ENCODE assay signal across 26 cellular contexts in genomic region chr7:102261451-102261850, GRCh38.
"Had no signal": no experiment of that assay in that cellular context is flagged by ENCODE, and none has a peak within 500 bp of the region (broad histone marks: within the 10 kb centered on the region; RNA-seq: fewer than 3 reads in every experiment).

No MANE protein-coding gene starts in this region.

- H3K27me3 ChIP-seq: ascending aorta, body of pancreas had no signal

- H3K27ac Mint-ChIP-seq: activated CD8-positive, alpha-beta memory T cell treated with anti-CD3 and anti-CD28 coated beads, Interleukin-2, amount 10 ng/mL, durations not matched to agents 7 days and 5 days; activated naive CD4-positive, alpha-beta T cell treated with anti-CD3 and anti-CD28 coated beads, Interleukin-2, amount 50 U/mL, for 72 hours; activated naive CD8-positive, alpha-beta T cell treated with anti-CD3 and anti-CD28 coated beads, Interleukin-2, amount 50 U/mL, for 24 hours; activated T-cell treated with anti-CD3 and anti-CD28 coated beads, Interleukin-2, amount 50 U/mL, for 24 hours; activated T-helper 1 cell treated with anti-CD3 and anti-CD28 coated beads, Interleukin-12 subunit alpha, Interleukin-12 subunit beta, Interleukin-2, Interleukin-4 antibody, amounts not matched to agents 30 ng/mL and 10 ng/mL and 1 ng/mL, durations not matched to agents 14 hours and 24 hours and 36 hours; T-helper 1 cell treated with Interleukin-12 subunit alpha and Interleukin-12 subunit beta and Interleukin-4 antibody, amounts not matched to agents 30 μg/mL and 1 μg/mL, for 36 hours; WTC11 had no signal

- H3K4me1 ChIP-seq: ascending aorta, body of pancreas had no signal

- DNase-seq: activated CD4-positive, alpha-beta T cell treated with anti-CD3 and anti-CD28 coated beads for 48 hours; activated CD4-positive, alpha-beta T cell treated with anti-CD3 and anti-CD28 coated beads, Interleukin-2, amount 50 U/mL, for 4 hours; activated CD4-positive, CD25-positive, alpha-beta regulatory T cell treated with anti-CD3 and anti-CD28 coated beads, Interleukin-2, amount 50 U/mL, for 72 hours; activated CD8-positive, alpha-beta memory T cell treated with anti-CD3 and anti-CD28 coated beads, Interleukin-2, amount 10 ng/mL, durations not matched to agents 7 days and 5 days; activated effector memory CD4-positive, alpha-beta T cell treated with Interleukin-2 at 50 U/mL for 16 hours; activated naive CD4-positive, alpha-beta T cell; activated naive CD8-positive, alpha-beta T cell treated with anti-CD3 and anti-CD28 coated beads, Interleukin-2, amount 50 U/mL, for 24 hours; activated T-cell treated with anti-CD3 and anti-CD28 coated beads, Interleukin-2, amount 50 U/mL, for 24 hours; amniotic stem cell; KG1; NCI-H1048; NCI-H1694 treated with DMSO at 0.1 percent for 48 hours; NCI-H2029 treated with DMSO at 0.1 percent for 48 hours; NCI-H345; NCI-H510A; NCI-H526 treated with DMSO at 0.1 percent for 48 hours; RPMI8226; SW 1271; T-helper 9 cell had no signal

- H3K4me1 Mint-ChIP-seq: activated CD8-positive, alpha-beta memory T cell treated with anti-CD3 and anti-CD28 coated beads, Interleukin-2, amount 10 ng/mL, durations not matched to agents 7 days and 5 days; activated naive CD8-positive, alpha-beta T cell treated with anti-CD3 and anti-CD28 coated beads, Interleukin-2, amount 50 U/mL, for 24 hours; central memory CD8-positive, alpha-beta T cell had no signal

- ATAC-seq: activated CD8-positive, alpha-beta memory T cell treated with anti-CD3 and anti-CD28 coated beads, Interleukin-2, amount 10 ng/mL, durations not matched to agents 7 days and 5 days; activated naive CD4-positive, alpha-beta T cell treated with anti-CD3 and anti-CD28 coated beads, Interleukin-2, amount 50 U/mL, for 72 hours; activated naive CD8-positive, alpha-beta T cell treated with anti-CD3 and anti-CD28 coated beads, Interleukin-2, amount 50 U/mL, for 24 hours; body of pancreas had no signal

- H3K4me3 ChIP-seq: ascending aorta, body of pancreas had no signal

- H3K36me3 Mint-ChIP-seq: activated CD8-positive, alpha-beta memory T cell treated with anti-CD3 and anti-CD28 coated beads, Interleukin-2, amount 10 ng/mL, durations not matched to agents 7 days and 5 days; activated naive CD4-positive, alpha-beta T cell treated with anti-CD3 and anti-CD28 coated beads, Interleukin-2, amount 50 U/mL, for 72 hours; WTC11 had no signal

- H3K36me3 ChIP-seq: ascending aorta had no signal

- H3K27ac ChIP-seq: ascending aorta, body of pancreas had no signal

- H3K9me3 ChIP-seq: ascending aorta, body of pancreas had no signal

- H3K9me3 Mint-ChIP-seq: activated naive CD4-positive, alpha-beta T cell treated with anti-CD3 and anti-CD28 coated beads, Interleukin-2, amount 50 U/mL, for 72 hours; activated naive CD8-positive, alpha-beta T cell treated with anti-CD3 and anti-CD28 coated beads, Interleukin-2, amount 50 U/mL, for 24 hours; activated T-cell treated with anti-CD3 and anti-CD28 coated beads, Interleukin-2, amount 50 U/mL, for 24 hours; activated T-helper 1 cell treated with anti-CD3 and anti-CD28 coated beads, Interleukin-12 subunit alpha, Interleukin-12 subunit beta, Interleukin-2, Interleukin-4 antibody, amounts not matched to agents 30 ng/mL and 10 ng/mL and 1 ng/mL, durations not matched to agents 14 hours and 24 hours and 36 hours; central memory CD8-positive, alpha-beta T cell; T-helper 1 cell treated with Interleukin-12 subunit alpha and Interleukin-12 subunit beta and Interleukin-4 antibody, amounts not matched to agents 30 μg/mL and 1 μg/mL, for 36 hours; WTC11 had no signal

- H3K4me3 Mint-ChIP-seq: activated CD8-positive, alpha-beta memory T cell treated with anti-CD3 and anti-CD28 coated beads, Interleukin-2, amount 10 ng/mL, durations not matched to agents 7 days and 5 days; activated naive CD8-positive, alpha-beta T cell treated with anti-CD3 and anti-CD28 coated beads, Interleukin-2, amount 50 U/mL, for 24 hours; activated T-cell treated with anti-CD3 and anti-CD28 coated beads, Interleukin-2, amount 50 U/mL, for 24 hours; activated T-helper 1 cell treated with anti-CD3 and anti-CD28 coated beads, Interleukin-12 subunit alpha, Interleukin-12 subunit beta, Interleukin-2, Interleukin-4 antibody, amounts not matched to agents 30 ng/mL and 10 ng/mL and 1 ng/mL, durations not matched to agents 14 hours and 24 hours and 36 hours; central memory CD8-positive, alpha-beta T cell; T-helper 1 cell treated with Interleukin-12 subunit alpha and Interleukin-12 subunit beta and Interleukin-4 antibody, amounts not matched to agents 30 μg/mL and 1 μg/mL, for 36 hours; WTC11 had no signal

- H3K27me3 Mint-ChIP-seq: activated CD8-positive, alpha-beta memory T cell treated with anti-CD3 and anti-CD28 coated beads, Interleukin-2, amount 10 ng/mL, durations not matched to agents 7 days and 5 days; activated naive CD8-positive, alpha-beta T cell treated with anti-CD3 and anti-CD28 coated beads, Interleukin-2, amount 50 U/mL, for 24 hours; activated T-cell treated with anti-CD3 and anti-CD28 coated beads, Interleukin-2, amount 50 U/mL, for 24 hours; central memory CD8-positive, alpha-beta T cell had no signal
